Comparison of ENCODE assay signal across 8 cellular contexts in the genomic region with DNA sequence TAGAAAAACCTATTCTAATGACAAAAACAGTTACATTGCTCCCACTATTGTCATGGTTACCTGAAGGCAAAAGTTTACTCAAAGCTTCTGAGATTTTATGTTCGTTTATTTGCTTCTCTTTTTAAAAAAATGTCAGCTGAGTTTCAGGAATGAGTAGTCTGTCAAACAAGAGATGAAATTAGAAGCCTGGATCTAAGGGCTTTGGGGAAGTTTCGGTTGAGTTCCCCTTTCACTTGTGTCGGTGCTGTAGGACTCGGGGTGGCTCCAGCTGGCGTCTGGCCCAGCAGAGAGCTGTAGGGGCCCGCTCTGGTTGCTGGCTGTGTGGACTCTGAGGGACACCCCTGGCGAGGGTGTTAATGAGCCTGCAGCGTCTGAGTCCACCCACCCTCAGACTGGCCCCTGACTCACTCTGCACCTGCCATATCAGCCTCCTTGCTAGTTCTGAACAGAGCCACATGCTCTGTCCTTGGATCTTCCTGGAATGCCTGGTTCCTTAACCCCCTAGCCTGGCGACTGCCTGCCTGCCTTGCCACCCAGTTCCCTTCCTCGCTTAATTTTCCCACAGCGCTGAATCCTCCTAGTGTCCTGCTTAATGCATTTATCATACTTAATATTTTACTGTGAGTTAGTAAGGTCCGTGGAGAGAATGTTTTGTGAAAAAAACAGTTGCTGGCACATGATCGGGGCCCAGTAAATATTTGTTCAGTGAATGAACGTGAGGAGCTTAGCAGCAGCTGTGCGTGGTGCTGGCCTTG. TPM values are rescaled to one million over a fixed set of nuclear protein-coding genes. Genes with fewer than 3 reads are reported as not detected.
A peak's percentile ranks its signal among the peaks of the same experiment; 100 is the strongest.
DNase-seq lines count a peak whose midpoint lies in the region; ATAC-seq and TF ChIP-seq lines count a peak whose summit lies in the region.

No MANE protein-coding gene starts in this region.

- no peaks in the 10 kb centered on the region for H3K27me3 ChIP-seq in CD4-positive, alpha-beta memory T cell (ENCODE audit: insufficient read depth, low read length)

- peaks cover 8 to 30% of the 10 kb centered on the region in 2 donors for H3K36me3 Mint-ChIP-seq in CD4-positive, alpha-beta memory T cell
- H3K36me3 Mint-ChIP-seq in osteocyte (ENCODE audit: unreplicated experiment) = peaks cover 8% of the 10 kb centered on the region

- H3K4me1 Mint-ChIP-seq in CD4-positive, alpha-beta memory T cell = peaks cover 31 to 63% (median 48%) of the 10 kb centered on the region in 4 donors
- peaks cover 30% of the 10 kb centered on the region for H3K4me1 Mint-ChIP-seq in osteocyte (ENCODE audit: unreplicated experiment)

- H3K4me1 ChIP-seq in CD4-positive, alpha-beta memory T cell (ENCODE audit: insufficient read depth, low read length) = peaks cover 60% of the 10 kb centered on the region

- peak overlapping the region; percentile 44 to 81 for H3K4me3 ChIP-seq in CD4-positive, alpha-beta memory T cell (ENCODE audit: low read length in 2 of 2)
- peak overlapping the region; percentile 60 for H3K4me3 ChIP-seq in HFF-Myc (replicated peaks; ENCODE audit: low read depth, low read length)

- peaks cover 3% of the 10 kb centered on the region for H3K36me3 ChIP-seq in CD4-positive, alpha-beta memory T cell (ENCODE audit: insufficient read depth, low read length)

- POLR2A ChIA-PET in CD4-positive, alpha-beta memory T cell (lab: Charles Lee; ENCODE audit: partially characterized antibody) = interaction anchor here (0.7 to 3.7 kb wide), 13 partner anchors 32 to 375 kb away, joined by 3 to 31 read pairs (median 4); a partner anchor contains a TSS

- CTCF ChIA-PET in CD4-positive, alpha-beta memory T cell (lab: Charles Lee; ENCODE audit: partially characterized antibody) = interaction anchor here (1.3 to 2.2 kb wide), 3 partner anchors 60 to 83 kb away, joined by 3 to 7 read pairs (median 3); a partner anchor contains a TSS

- peaks cover 0 to 2% (median 0%) of the 10 kb centered on the region in 8 donors for H3K9me3 Mint-ChIP-seq in CD4-positive, alpha-beta memory T cell
- H3K9me3 Mint-ChIP-seq in osteocyte (ENCODE audit: unreplicated experiment) = no peaks in the 10 kb centered on the region

- intact Hi-C loops in CD4-positive, alpha-beta memory T cell (cut with micrococcal nuclease) = loop anchor here (5.0 kb wide), 1 partner anchor 141 kb away; a partner anchor contains a TSS
- intact Hi-C loops in cardiac septum (cut with DNase I) = no loop called here

- TF ChIP-seq CTCF in HFF-Myc (IDR thresholded peaks at IDR 0.05; ENCODE audit: low read depth, low read length, missing control alignments) = no peak
- TF ChIP-seq CTCF in osteocyte (IDR thresholded peaks at IDR 0.05) = no peak

- no peaks in the 10 kb centered on the region for H3K27me3 Mint-ChIP-seq in CD4-positive, alpha-beta memory T cell
- H3K27me3 Mint-ChIP-seq in osteocyte (ENCODE audit: unreplicated experiment) = no peaks in the 10 kb centered on the region

- DNase-seq in CD4-positive, alpha-beta memory T cell = peak in 1 of 5 donors; percentile 52
- DNase-seq in HFF-Myc (ENCODE audit: extremely low read depth, low read depth) = no peak
- DNase-seq in NOMO-1 (lab: John Stamatoyannopoulos, UW; ENCODE audit: unreplicated experiment in 2 of 2) = peak; percentile 73 to 88
- DNase-seq in activated naive CD4-positive, alpha-beta T cell treated with anti-CD3 and anti-CD28 coated beads, Interleukin-2, amount 50 U/mL, for 16 hours = peak; percentile 31
- peak; percentile 81 for DNase-seq in cardiac septum (ENCODE audit: low spot score)
- no peak for DNase-seq in osteocyte (ENCODE audit: extremely low spot score, unreplicated experiment)
- no peak for DNase-seq in NCI-H524 treated with DMSO at 0.1 percent for 48 hours (lab: John Stamatoyannopoulos, UW)

- no peaks in the 10 kb centered on the region for H3K9me3 ChIP-seq in CD4-positive, alpha-beta memory T cell (ENCODE audit: control insufficient read depth in 1 of 2, low read length in 2 of 2)

- peak overlapping the region; percentile 66 for H3K27ac ChIP-seq in CD4-positive, alpha-beta memory T cell (ENCODE audit: low read depth, low read length)

- peak overlapping the region; percentile 92 to 99 (median 94) for H3K4me3 Mint-ChIP-seq in CD4-positive, alpha-beta memory T cell
- H3K4me3 Mint-ChIP-seq in osteocyte (ENCODE audit: unreplicated experiment) = peak overlapping the region; percentile 88

- ATAC-seq in HG03095 (IDR thresholded peaks at IDR 0.05; ENCODE audit: unreplicated experiment) = no peak

- H3K27ac Mint-ChIP-seq in CD4-positive, alpha-beta memory T cell = peak overlapping the region; percentile 93 to 99 (median 97)
- peak overlapping the region; percentile 85 for H3K27ac Mint-ChIP-seq in osteocyte (ENCODE audit: unreplicated experiment)

RNA-seq across cellular contexts. Expression of a gene that starts 1.4 kb away (rescaled TPM):
- total RNA-seq in CD4-positive, alpha-beta memory T cell = 10 to 100 TPM; 53.3 to 54.4 TPM
- polyA plus RNA-seq in CD4-positive, alpha-beta memory T cell = 1 to 10 TPM; 4.9 to 9.2 TPM
- total RNA-seq in cardiac septum (36.1 TPM), osteocyte (41.2 and 42.7 TPM in 2 replicates)

RNA-seq across cellular contexts. Expression of a gene that starts 31.2 kb away (rescaled TPM):
- 10 to 100 TPM; 44.4 to 44.9 TPM for total RNA-seq in CD4-positive, alpha-beta memory T cell
- polyA plus RNA-seq in CD4-positive, alpha-beta memory T cell = 10 to 100 TPM; 66.4 to 76.1 TPM
- 72.0 TPM for total RNA-seq in cardiac septum
- 102 and 109 TPM in 2 replicates for total RNA-seq in osteocyte

RNA-seq across cellular contexts. Expression of a gene that starts 35.0 kb away (rescaled TPM):
- not detected for total RNA-seq in CD4-positive, alpha-beta memory T cell
- polyA plus RNA-seq in CD4-positive, alpha-beta memory T cell = not detected
- total RNA-seq in cardiac septum (not detected), osteocyte (not detected in 2 replicates)

RNA-seq across cellular contexts. Expression of a gene that starts 59.9 kb away (rescaled TPM):
- total RNA-seq in CD4-positive, alpha-beta memory T cell = 10 to 100 TPM; 53.7 to 55.1 TPM
- 10 to 100 TPM; 26.2 to 31.8 TPM for polyA plus RNA-seq in CD4-positive, alpha-beta memory T cell
- total RNA-seq in cardiac septum (43.2 TPM), osteocyte (35.5 and 35.9 TPM in 2 replicates)

Comparison
In these comparisons a context has a peak if more than half of its experiments do, and no peak if none do; other contexts are left out.
1. DNase-seq: peak in NOMO-1 (2 of 2), activated naive CD4-positive, alpha-beta T cell treated with anti-CD3 and anti-CD28 coated beads, Interleukin-2, amount 50 U/mL, for 16 hours (single experiment) and cardiac septum (single experiment); none in HFF-Myc (single experiment), osteocyte (single experiment) and NCI-H524 treated with DMSO at 0.1 percent for 48 hours (single experiment).